13 cellular contexts compared by ENCODE assay signal in the genomic region with DNA sequence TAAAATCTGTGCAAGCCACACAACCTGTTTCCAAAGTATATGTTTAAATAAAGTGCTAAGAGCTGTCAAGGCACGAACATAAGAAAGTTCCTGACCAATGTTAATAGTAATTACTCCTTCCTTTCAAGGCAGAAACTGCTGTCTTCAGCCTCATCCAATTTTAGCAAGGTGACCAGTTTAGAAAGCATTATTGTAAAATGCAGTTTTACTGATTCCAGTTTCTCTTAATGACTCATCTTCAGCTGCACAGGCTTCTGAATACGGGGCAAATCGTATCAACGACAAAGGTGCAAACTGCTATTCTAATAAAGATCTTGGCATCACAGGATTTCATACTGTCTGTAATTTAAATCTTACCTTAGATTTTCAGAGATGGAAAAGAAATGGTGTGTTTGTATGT.
A peak's percentile ranks its signal among the peaks of the same experiment; 100 is the strongest.
DNase-seq lines count a peak whose midpoint lies in the region; ATAC-seq, FAIRE-seq and TF ChIP-seq lines count a peak whose summit lies in the region.
"Had no signal": no experiment of that assay in that cellular context is flagged by ENCODE, and none has a peak within 500 bp of the region (broad histone marks: within the 10 kb centered on the region; RNA-seq: fewer than 3 reads in every experiment).

No MANE protein-coding gene starts in this region.

- DNase-seq in astrocyte (ENCODE audit: low read depth) (no peak), MG63 (no peak), kidney (no peak), NCI-H2196 (lab: John Stamatoyannopoulos, UW; ENCODE audit: unreplicated experiment) (no peak)
- DNase-seq in effector CD8-positive, alpha-beta T cell (lab: John Stamatoyannopoulos, UW), result no peak
- DNase-seq: activated naive CD8-positive, alpha-beta T cell treated with anti-CD3 and anti-CD28 coated beads, Interleukin-2, amount 10 ng/mL, durations not matched to agents 7 days and 5 days; DMS53; NCI-H524 treated with DMSO at 0.1 percent for 48 hours; T-helper 9 cell had no signal

- intact Hi-C loops in kidney (cut with DNase I), result no loop called here

- H3K27ac Mint-ChIP-seq in astrocyte (ENCODE audit: unreplicated experiment), result no peak overlapping the region
- H3K27ac Mint-ChIP-seq: activated naive CD8-positive, alpha-beta T cell treated with anti-CD3 and anti-CD28 coated beads, Interleukin-2, amount 10 ng/mL, durations not matched to agents 7 days and 5 days had no signal

- H3K9me3 ChIP-seq in astrocyte (ENCODE audit: insufficient read depth, low read depth, low read length), result no peaks in the 10 kb centered on the region
- H3K9me3 ChIP-seq in MG63, result no peaks in the 10 kb centered on the region
- no peaks in the 10 kb centered on the region for H3K9me3 ChIP-seq in kidney (ENCODE audit: control insufficient read depth in 1 of 2, low read length in 2 of 2)

- H3K27ac ChIP-seq in astrocyte (ENCODE audit: low read depth, low read length) (no peak overlapping the region), kidney (ENCODE audit: low read depth in 2 of 2, low read length in 2 of 2) (no peak overlapping the region)

- H3K9ac ChIP-seq in astrocyte (ENCODE audit: low read length), result no peak overlapping the region
- H3K9ac ChIP-seq in kidney (ENCODE audit: low read length in 2 of 2), result no peak overlapping the region

- H3K4me1 Mint-ChIP-seq in astrocyte (ENCODE audit: low read depth, unreplicated experiment), result peaks cover 29% of the 10 kb centered on the region

- H3K27me3 ChIP-seq in astrocyte (ENCODE audit: insufficient read depth, low read length), result no peaks in the 10 kb centered on the region
- no peaks in the 10 kb centered on the region for H3K27me3 ChIP-seq in MG63

- H3K27me3 Mint-ChIP-seq in astrocyte (ENCODE audit: low read depth, unreplicated experiment), result no peaks in the 10 kb centered on the region
- H3K27me3 Mint-ChIP-seq: activated naive CD8-positive, alpha-beta T cell treated with anti-CD3 and anti-CD28 coated beads, Interleukin-2, amount 10 ng/mL, durations not matched to agents 7 days and 5 days had no signal

- H3K4me1 ChIP-seq in astrocyte (ENCODE audit: insufficient read depth, low read length) (peaks cover 6% of the 10 kb centered on the region), kidney (ENCODE audit: control insufficient read depth in 1 of 2, insufficient read depth in 1 of 2, low read depth in 1 of 2, low read length in 2 of 2) (peaks cover 0 to 4% of the 10 kb centered on the region in 2 donors)

- H3K36me3 Mint-ChIP-seq in astrocyte (ENCODE audit: low read depth, unreplicated experiment), result no peaks in the 10 kb centered on the region

- peak; percentile 96 for ATAC-seq in GM18502 (IDR thresholded peaks at IDR 0.05; ENCODE audit: poor library complexity, unreplicated experiment)
- ATAC-seq in GM19468 (IDR thresholded peaks at IDR 0.05; ENCODE audit: extremely low read depth, unreplicated experiment), result peak; percentile 88
- ATAC-seq in HG03045 (IDR thresholded peaks at IDR 0.05; ENCODE audit: unreplicated experiment), result peak; percentile 90

- H3K79me2 ChIP-seq in astrocyte (ENCODE audit: insufficient read depth, low read length), result peaks cover 87% of the 10 kb centered on the region

- FAIRE-seq in astrocyte (lab: Jason Lieb, UNC) (no peak), kidney (lab: Jason Lieb, UNC) (no peak)

- peak overlapping the region; percentile 3 for H3K4me2 ChIP-seq in astrocyte (ENCODE audit: low read length)

- TF ChIP-seq CTCF in astrocyte (IDR thresholded peaks at IDR 0.05; ENCODE audit: insufficient read depth, low read depth, low read length), result no peak
- TF ChIP-seq CTCF in kidney (IDR thresholded peaks at IDR 0.05; ENCODE audit: borderline replicate concordance, extremely low read depth, insufficient read depth), result no peak

- H3K4me3 Mint-ChIP-seq in astrocyte (ENCODE audit: unreplicated experiment), result no peak overlapping the region
- H3K4me3 Mint-ChIP-seq: activated naive CD8-positive, alpha-beta T cell treated with anti-CD3 and anti-CD28 coated beads, Interleukin-2, amount 10 ng/mL, durations not matched to agents 7 days and 5 days had no signal

- H3K36me3 ChIP-seq in astrocyte (ENCODE audit: insufficient read depth, low read length) (no peaks in the 10 kb centered on the region), MG63 (no peaks in the 10 kb centered on the region), kidney (ENCODE audit: control insufficient read depth in 1 of 2, insufficient read depth in 2 of 2, low read length in 2 of 2) (no peaks in the 10 kb centered on the region)

- no peak overlapping the region for H3K4me3 ChIP-seq in astrocyte (ENCODE audit: insufficient read depth, low read depth, low read length)
- H3K4me3 ChIP-seq in MG63, result no peak overlapping the region
- no peak overlapping the region for H3K4me3 ChIP-seq in kidney (ENCODE audit: low read length in 2 of 2)
- H3K4me3 ChIP-seq: skin epidermis had no signal

- H3K9me3 Mint-ChIP-seq in astrocyte (ENCODE audit: unreplicated experiment), result no peaks in the 10 kb centered on the region
- H3K9me3 Mint-ChIP-seq: activated naive CD8-positive, alpha-beta T cell treated with anti-CD3 and anti-CD28 coated beads, Interleukin-2, amount 10 ng/mL, durations not matched to agents 7 days and 5 days had no signal

- H4K20me1 ChIP-seq in astrocyte (ENCODE audit: insufficient read depth, low read length), result peaks cover 77% of the 10 kb centered on the region

- no peak overlapping the region for H2AFZ ChIP-seq in astrocyte (ENCODE audit: low read depth, low read length)
